ENCODE assay signal across 8 cellular contexts in the genomic region with DNA sequence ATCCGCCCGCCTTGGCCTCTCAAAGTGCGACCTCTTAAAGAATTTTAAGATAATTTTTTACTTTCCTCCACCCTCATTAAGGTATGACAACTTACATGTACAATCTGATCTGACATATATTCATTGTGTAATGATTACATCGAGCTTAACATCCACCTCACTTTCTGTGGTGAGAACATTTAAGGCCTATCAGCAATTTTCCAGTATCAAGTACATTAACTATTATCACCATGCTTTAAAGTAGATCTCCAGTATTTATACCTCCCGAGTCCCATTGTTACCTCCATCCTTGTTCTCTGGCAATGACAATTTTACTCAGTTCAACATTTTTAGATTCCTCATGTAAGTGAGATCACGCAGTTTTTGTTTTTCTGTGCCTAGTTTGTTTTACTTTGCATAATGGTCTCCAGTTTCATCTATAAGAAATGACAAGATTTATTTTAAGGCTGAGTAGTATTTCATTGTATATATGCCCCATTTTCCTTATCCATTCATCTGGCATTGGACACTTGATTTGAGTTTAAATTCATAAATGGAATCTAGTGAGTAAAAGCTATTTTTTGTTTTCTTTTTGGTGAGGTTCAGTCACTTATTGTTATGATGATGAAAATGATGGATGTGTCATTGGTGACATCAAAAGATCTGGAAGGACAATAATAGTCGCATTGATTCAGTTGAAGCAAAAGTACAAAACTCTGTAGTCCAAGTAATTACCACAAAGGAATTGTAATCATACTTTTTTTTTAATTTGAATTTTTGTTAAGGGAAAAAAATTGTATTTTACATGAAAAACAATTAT.
DNase-seq lines count a peak whose midpoint lies in the region; ATAC-seq and TF ChIP-seq lines count a peak whose summit lies in the region.

No MANE protein-coding gene starts in this region.

- POLR2A ChIA-PET in WTC11 (lab: Charles Lee), result interaction anchor here (0.5 to 5.9 kb wide), 14 partner anchors 11 to 1794 kb away, joined by 3 to 88 read pairs (median 20); a partner anchor contains a TSS

- no peaks in the 10 kb centered on the region for H3K36me3 ChIP-seq in GM06990 (ENCODE audit: control insufficient read depth, insufficient read depth, low read length)
- H3K36me3 ChIP-seq in iPS-18a (ENCODE audit: control insufficient read depth, low read depth, low read length), result no peaks in the 10 kb centered on the region
- H3K36me3 ChIP-seq in thoracic aorta, result no peaks in the 10 kb centered on the region

- H3K4me3 Mint-ChIP-seq in WTC11, result peak overlapping the region; percentile 86

- CTCF ChIA-PET in WTC11 (lab: Charles Lee), result interaction anchor here (1.0 kb wide), 2 partner anchors 47 to 71 kb away, joined by 4 to 5 read pairs; a partner anchor contains a TSS

- peak; percentile 68 for DNase-seq in GM06990 (ENCODE audit: extremely low read depth, insufficient read length)
- DNase-seq in HT-29 (ENCODE audit: low spot score), result peak; percentile 63
- no peak for DNase-seq in WTC11 (ENCODE audit: low spot score)
- DNase-seq in thoracic aorta (ENCODE audit: low spot score), result no peak
- DNase-seq in GM13977 (ENCODE audit: low spot score), result no peak
- DNase-seq in CD1c-positive myeloid dendritic cell (ENCODE audit: extremely low spot score), result no peak

- H3K27me3 Mint-ChIP-seq in WTC11 (ENCODE audit: low read depth), result no peaks in the 10 kb centered on the region

- H3K4me1 ChIP-seq in iPS-18a (ENCODE audit: control insufficient read depth, low read depth, low read length), result peaks cover 15% of the 10 kb centered on the region
- H3K4me1 ChIP-seq in thoracic aorta (ENCODE audit: control insufficient read depth in 1 of 2, low read depth in 2 of 2), result peaks cover 0 to 6% of the 10 kb centered on the region in 2 donors

- H3K27ac ChIP-seq in iPS-18a (ENCODE audit: low read length) (peak overlapping the region; percentile 93), thoracic aorta (peak overlapping the region; percentile 74 to 79)

- TF ChIP-seq CTCF in GM06990 (IDR thresholded peaks at IDR 0.05; ENCODE audit: insufficient read depth, low read length, poor library complexity, severe bottlenecking), result no peak
- TF ChIP-seq CTCF in WTC11 (IDR thresholded peaks at IDR 0.05), result no peak
- TF ChIP-seq CTCF in thoracic aorta (IDR thresholded peaks at IDR 0.05), result no peak
- TF ChIP-seq CTCF in GM13977 (IDR thresholded peaks at IDR 0.05; ENCODE audit: extremely low read depth, insufficient read depth, missing control alignments), result no peak

- H3K36me3 Mint-ChIP-seq in WTC11, result peaks cover 25% of the 10 kb centered on the region

- H3K27ac Mint-ChIP-seq in WTC11, result peak overlapping the region; percentile 99

- in situ Hi-C loops in GM13977 (cut with MboI; ENCODE audit: low pct_unique_long_range_greater_than_20kb, low sequenced_read_pairs, unreplicated experiment), result no loop called here

- H3K4me3 ChIP-seq in GM06990 (replicated peaks; ENCODE audit: low read depth, low read length) (peak overlapping the region; percentile 69), iPS-18a (ENCODE audit: low read length) (peak overlapping the region; percentile 99), thoracic aorta (peak overlapping the region; percentile 67)

- H3K4me1 Mint-ChIP-seq in WTC11, result peaks cover 27% of the 10 kb centered on the region

- H3K27me3 ChIP-seq in GM06990 (replicated peaks; ENCODE audit: control insufficient read depth, insufficient read depth, low read length) (no peaks in the 10 kb centered on the region), iPS-18a (ENCODE audit: control insufficient read depth, insufficient read depth, low read length) (no peaks in the 10 kb centered on the region), thoracic aorta (replicated peaks; ENCODE audit: insufficient read depth) (no peaks in the 10 kb centered on the region)

- peak overlapping the region; percentile 97 for H3K9ac ChIP-seq in iPS-18a (ENCODE audit: low read length)

- peaks cover 8% of the 10 kb centered on the region for H3K9me3 Mint-ChIP-seq in WTC11

- H3K9me3 ChIP-seq in iPS-18a (ENCODE audit: control insufficient read depth, low read depth, low read length) (no peaks in the 10 kb centered on the region), thoracic aorta (no peaks in the 10 kb centered on the region)

- ATAC-seq in WTC11, result no peak
- ATAC-seq in thoracic aorta (ENCODE audit: insufficient number of reproducible peaks, low FRiP score, low read depth), result no peak
- no peak for ATAC-seq in HG02571 (IDR thresholded peaks at IDR 0.05; ENCODE audit: unreplicated experiment)

TF ChIP-seq in WTC11, 78 proteins besides CTCF, POLR2A, EP300 and RAD21:
- TF ChIP-seq, protein P1, sequence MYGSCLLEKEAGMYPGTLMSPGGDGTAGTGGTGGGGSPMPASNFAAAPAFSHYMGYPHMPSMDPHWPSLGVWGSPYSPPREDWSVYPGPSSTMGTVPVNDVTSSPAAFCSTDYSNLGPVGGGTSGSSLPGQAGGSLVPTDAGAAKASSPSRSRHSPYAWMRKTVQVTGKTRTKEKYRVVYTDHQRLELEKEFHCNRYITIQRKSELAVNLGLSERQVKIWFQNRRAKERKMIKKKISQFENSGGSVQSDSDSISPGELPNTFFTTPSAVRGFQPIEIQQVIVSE (CRISPR knock-in tag; IDR thresholded peaks at IDR 0.05; ENCODE audit: borderline replicate concordance), result no peak
- TF ChIP-seq HMGXB4 (CRISPR knock-in tag; IDR thresholded peaks at IDR 0.05) (no peak), NFE2L1 (CRISPR knock-in tag; IDR thresholded peaks at IDR 0.05) (no peak), PRRX2 (CRISPR knock-in tag; IDR thresholded peaks at IDR 0.05) (no peak), ZNF425 (CRISPR knock-in tag; conservative IDR thresholded peaks at IDR 0.05) (no peak; the same call in 1 of the 2 replicates), NR1H2 (CRISPR knock-in tag; IDR thresholded peaks at IDR 0.05) (no peak), ZNF317 (CRISPR knock-in tag; IDR thresholded peaks at IDR 0.05; ENCODE audit: borderline replicate concordance, low read depth) (no peak), GTF2I (CRISPR knock-in tag; conservative IDR thresholded peaks at IDR 0.05) (no peak), SMAD4 (CRISPR knock-in tag; IDR thresholded peaks at IDR 0.05) (no peak), ZNF671 (CRISPR knock-in tag; IDR thresholded peaks at IDR 0.05) (no peak)
- TF ChIP-seq, protein P2, sequence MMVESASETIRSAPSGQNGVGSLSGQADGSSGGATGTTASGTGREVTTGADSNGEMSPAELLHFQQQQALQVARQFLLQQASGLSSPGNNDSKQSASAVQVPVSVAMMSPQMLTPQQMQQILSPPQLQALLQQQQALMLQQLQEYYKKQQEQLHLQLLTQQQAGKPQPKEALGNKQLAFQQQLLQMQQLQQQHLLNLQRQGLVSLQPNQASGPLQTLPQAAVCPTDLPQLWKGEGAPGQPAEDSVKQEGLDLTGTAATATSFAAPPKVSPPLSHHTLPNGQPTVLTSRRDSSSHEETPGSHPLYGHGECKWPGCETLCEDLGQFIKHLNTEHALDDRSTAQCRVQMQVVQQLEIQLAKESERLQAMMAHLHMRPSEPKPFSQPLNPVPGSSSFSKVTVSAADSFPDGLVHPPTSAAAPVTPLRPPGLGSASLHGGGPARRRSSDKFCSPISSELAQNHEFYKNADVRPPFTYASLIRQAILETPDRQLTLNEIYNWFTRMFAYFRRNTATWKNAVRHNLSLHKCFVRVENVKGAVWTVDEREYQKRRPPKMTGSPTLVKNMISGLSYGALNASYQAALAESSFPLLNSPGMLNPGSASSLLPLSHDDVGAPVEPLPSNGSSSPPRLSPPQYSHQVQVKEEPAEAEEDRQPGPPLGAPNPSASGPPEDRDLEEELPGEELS (CRISPR knock-in tag; IDR thresholded peaks at IDR 0.05), result no peak

Comparison
In these comparisons a context has a peak if more than half of its experiments do, and no peak if none do; other contexts are left out.
1. DNase-seq: peak in GM06990 (single experiment) and HT-29 (single experiment); none in WTC11 (single experiment), thoracic aorta (single experiment), GM13977 (single experiment) and CD1c-positive myeloid dendritic cell (single experiment).
2. Peak in every context shown above with its lines, with median percentiles within 50 percentile points of each other: H3K4me3 ChIP-seq.